Comparison of ENCODE assay signal across 1 cellular context in the genomic region with DNA sequence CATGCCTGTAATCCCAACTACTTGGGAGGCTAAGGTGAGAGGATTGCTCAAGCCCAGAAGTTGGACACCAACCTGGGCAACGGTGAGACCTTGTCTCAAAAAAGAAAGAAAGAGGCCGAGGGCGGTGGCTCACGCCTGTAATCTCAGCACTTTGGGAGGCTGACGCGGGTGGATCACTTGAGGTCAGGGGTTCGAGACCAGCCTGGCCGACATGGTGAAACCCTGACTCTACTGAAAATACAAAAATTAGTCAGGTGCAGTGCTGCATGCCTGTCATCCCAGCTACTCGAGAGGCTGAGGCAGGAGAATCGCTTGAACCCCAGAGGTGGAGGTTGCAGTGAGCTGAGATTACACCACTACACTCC. TPM values are rescaled to one million over a fixed set of nuclear protein-coding genes. Genes with fewer than 3 reads are reported as not detected.
"Had no signal": no experiment of that assay in that cellular context is flagged by ENCODE, and none has a peak within 500 bp of the region (broad histone marks: within the 10 kb centered on the region; RNA-seq: fewer than 3 reads in every experiment).

No MANE protein-coding gene starts in this region.

RNA-seq across cellular contexts. Expression of gene SPATA25, which starts 13.3 kb away (rescaled TPM):
- total RNA-seq: NCI-H460 had no signal
